2 cellular contexts compared by ENCODE assay signal in the genomic region with DNA sequence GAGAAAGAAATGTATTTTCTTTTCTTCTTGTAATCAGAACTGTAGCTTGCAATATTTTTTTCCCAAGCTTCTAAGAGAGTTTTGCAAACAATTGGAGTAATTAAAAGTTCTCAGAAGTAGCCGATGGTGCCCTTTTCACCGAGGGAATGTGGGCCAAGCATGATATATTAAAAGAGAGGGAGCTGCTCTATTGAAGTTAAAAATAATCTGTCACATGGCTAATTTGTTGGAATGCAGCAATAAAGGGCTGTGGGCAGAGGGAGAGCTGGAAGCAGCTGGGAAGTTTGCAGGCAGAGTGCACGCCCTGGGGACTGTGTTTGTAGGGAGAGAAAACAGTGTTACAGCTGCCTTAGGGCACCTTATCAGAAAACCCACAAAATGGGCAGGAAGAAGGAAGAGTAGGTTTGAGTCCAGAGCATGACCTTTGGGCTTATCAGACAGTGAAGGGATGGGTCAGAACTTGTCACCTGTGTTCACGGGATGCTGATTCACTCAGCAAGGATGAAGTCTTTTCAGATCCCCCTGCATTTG.
TF ChIP-seq lines count a peak whose summit lies in the region.

No MANE protein-coding gene starts in this region.

TF ChIP-seq in Ishikawa, 13 proteins besides CTCF, POLR2A, EP300 and RAD21:
- peak; percentile 37; the same call in 1 of the 2 replicates for TF ChIP-seq TEAD4 (IDR thresholded peaks at IDR 0.05)
- TF ChIP-seq, protein P1, sequence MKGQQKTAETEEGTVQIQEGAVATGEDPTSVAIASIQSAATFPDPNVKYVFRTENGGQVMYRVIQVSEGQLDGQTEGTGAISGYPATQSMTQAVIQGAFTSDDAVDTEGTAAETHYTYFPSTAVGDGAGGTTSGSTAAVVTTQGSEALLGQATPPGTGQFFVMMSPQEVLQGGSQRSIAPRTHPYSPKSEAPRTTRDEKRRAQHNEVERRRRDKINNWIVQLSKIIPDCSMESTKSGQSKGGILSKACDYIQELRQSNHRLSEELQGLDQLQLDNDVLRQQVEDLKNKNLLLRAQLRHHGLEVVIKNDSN (IDR thresholded peaks at IDR 0.05), result peak; percentile 49; the same call in 1 of the 2 replicates
- no peak for TF ChIP-seq EGR1 (IDR thresholded peaks at IDR 0.05)
- no peak for TF ChIP-seq NFIC (IDR thresholded peaks at IDR 0.05)
- TF ChIP-seq YY1 (IDR thresholded peaks at IDR 0.05; ENCODE audit: low read depth), result no peak
- TF ChIP-seq, protein P2, sequence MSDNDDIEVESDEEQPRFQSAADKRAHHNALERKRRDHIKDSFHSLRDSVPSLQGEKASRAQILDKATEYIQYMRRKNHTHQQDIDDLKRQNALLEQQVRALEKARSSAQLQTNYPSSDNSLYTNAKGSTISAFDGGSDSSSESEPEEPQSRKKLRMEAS (IDR thresholded peaks at IDR 0.05), result peak; percentile 57; the same call in 1 of the 2 replicates

TF ChIP-seq in HepG2, 621 proteins besides CTCF, POLR2A, EP300 and RAD21 (continues in another document):
- TF ChIP-seq MIER3 (CRISPR knock-in tag; IDR thresholded peaks at IDR 0.05; ENCODE audit: borderline replicate concordance), result no peak
- TF ChIP-seq ESRRA (CRISPR knock-in tag; IDR thresholded peaks at IDR 0.05; ENCODE audit: low read depth), result peak; percentile 80; the same call in 1 of the 2 replicates
- TF ChIP-seq XBP1 (CRISPR knock-in tag; IDR thresholded peaks at IDR 0.05), result no peak
- TF ChIP-seq MXI1 (IDR thresholded peaks at IDR 0.05; ENCODE audit: borderline replicate concordance, low read depth, low read length), result peak; percentile 36; the same call in 1 of the 3 replicates
- TF ChIP-seq ZIK1 (CRISPR knock-in tag; IDR thresholded peaks at IDR 0.05; ENCODE audit: borderline replicate concordance, low read depth), result no peak
- TF ChIP-seq KAT8 (CRISPR knock-in tag; IDR thresholded peaks at IDR 0.05), result peak; percentile 69
- TF ChIP-seq KDM5B (CRISPR knock-in tag; IDR thresholded peaks at IDR 0.05; ENCODE audit: borderline replicate concordance), result no peak
- no peak for TF ChIP-seq MAFF (IDR thresholded peaks at IDR 0.05; ENCODE audit: low read depth, low read length)
- TF ChIP-seq, protein P3, sequence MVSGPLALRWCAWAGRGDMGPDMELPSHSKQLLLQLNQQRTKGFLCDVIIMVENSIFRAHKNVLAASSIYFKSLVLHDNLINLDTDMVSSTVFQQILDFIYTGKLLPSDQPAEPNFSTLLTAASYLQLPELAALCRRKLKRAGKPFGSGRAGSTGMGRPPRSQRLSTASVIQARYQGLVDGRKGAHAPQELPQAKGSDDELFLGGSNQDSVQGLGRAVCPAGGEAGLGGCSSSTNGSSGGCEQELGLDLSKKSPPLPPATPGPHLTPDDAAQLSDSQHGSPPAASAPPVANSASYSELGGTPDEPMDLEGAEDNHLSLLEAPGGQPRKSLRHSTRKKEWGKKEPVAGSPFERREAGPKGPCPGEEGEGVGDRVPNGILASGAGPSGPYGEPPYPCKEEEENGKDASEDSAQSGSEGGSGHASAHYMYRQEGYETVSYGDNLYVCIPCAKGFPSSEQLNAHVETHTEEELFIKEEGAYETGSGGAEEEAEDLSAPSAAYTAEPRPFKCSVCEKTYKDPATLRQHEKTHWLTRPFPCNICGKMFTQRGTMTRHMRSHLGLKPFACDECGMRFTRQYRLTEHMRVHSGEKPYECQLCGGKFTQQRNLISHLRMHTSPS (CRISPR knock-in tag; IDR thresholded peaks at IDR 0.05; ENCODE audit: low read depth), result peak; percentile 79
- TF ChIP-seq ZNF841 (CRISPR knock-in tag; IDR thresholded peaks at IDR 0.05; ENCODE audit: borderline replicate concordance), result no peak
- peak; percentile 59; the same call in 1 of the 2 replicates for TF ChIP-seq NR2C2 (CRISPR knock-in tag; IDR thresholded peaks at IDR 0.05; ENCODE audit: borderline replicate concordance)
- TF ChIP-seq, protein P4, sequence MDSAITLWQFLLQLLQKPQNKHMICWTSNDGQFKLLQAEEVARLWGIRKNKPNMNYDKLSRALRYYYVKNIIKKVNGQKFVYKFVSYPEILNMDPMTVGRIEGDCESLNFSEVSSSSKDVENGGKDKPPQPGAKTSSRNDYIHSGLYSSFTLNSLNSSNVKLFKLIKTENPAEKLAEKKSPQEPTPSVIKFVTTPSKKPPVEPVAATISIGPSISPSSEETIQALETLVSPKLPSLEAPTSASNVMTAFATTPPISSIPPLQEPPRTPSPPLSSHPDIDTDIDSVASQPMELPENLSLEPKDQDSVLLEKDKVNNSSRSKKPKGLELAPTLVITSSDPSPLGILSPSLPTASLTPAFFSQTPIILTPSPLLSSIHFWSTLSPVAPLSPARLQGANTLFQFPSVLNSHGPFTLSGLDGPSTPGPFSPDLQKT (CRISPR knock-in tag; IDR thresholded peaks at IDR 0.05; ENCODE audit: borderline replicate concordance), result no peak
- TF ChIP-seq, protein P5, sequence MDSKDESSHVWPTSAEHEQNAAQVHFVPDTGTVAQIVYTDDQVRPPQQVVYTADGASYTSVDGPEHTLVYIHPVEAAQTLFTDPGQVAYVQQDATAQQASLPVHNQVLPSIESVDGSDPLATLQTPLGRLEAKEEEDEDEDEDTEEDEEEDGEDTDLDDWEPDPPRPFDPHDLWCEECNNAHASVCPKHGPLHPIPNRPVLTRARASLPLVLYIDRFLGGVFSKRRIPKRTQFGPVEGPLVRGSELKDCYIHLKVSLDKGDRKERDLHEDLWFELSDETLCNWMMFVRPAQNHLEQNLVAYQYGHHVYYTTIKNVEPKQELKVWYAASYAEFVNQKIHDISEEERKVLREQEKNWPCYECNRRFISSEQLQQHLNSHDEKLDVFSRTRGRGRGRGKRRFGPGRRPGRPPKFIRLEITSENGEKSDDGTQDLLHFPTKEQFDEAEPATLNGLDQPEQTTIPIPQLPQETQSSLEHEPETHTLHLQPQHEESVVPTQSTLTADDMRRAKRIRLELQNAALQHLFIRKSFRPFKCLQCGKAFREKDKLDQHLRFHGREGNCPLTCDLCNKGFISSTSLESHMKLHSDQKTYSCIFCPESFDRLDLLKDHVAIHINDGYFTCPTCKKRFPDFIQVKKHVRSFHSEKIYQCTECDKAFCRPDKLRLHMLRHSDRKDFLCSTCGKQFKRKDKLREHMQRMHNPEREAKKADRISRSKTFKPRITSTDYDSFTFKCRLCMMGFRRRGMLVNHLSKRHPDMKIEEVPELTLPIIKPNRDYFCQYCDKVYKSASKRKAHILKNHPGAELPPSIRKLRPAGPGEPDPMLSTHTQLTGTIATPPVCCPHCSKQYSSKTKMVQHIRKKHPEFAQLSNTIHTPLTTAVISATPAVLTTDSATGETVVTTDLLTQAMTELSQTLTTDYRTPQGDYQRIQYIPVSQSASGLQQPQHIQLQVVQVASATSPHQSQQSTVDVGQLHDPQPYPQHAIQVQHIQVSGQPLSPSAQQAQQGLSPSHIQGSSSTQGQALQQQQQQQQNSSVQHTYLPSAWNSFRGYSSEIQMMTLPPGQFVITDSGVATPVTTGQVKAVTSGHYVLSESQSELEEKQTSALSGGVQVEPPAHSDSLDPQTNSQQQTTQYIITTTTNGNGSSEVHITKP (CRISPR knock-in tag; IDR thresholded peaks at IDR 0.05; ENCODE audit: low read depth), result peak; percentile 31; the same call in 1 of the 2 replicates
- no peak for TF ChIP-seq BHLHE40 (IDR thresholded peaks at IDR 0.05; ENCODE audit: low read length)
- peak; percentile 66; the same call in 1 of the 2 replicates for TF ChIP-seq DPF2 (CRISPR knock-in tag; IDR thresholded peaks at IDR 0.05; ENCODE audit: borderline replicate concordance, low read depth)
- peak; percentile 78 for TF ChIP-seq FOXO1 (CRISPR knock-in tag; IDR thresholded peaks at IDR 0.05)
- no peak; the same call in 1 of the 2 replicates for TF ChIP-seq BORCS8-MEF2B (CRISPR knock-in tag; IDR thresholded peaks at IDR 0.05)
- no peak for TF ChIP-seq ZNF891 (CRISPR knock-in tag; IDR thresholded peaks at IDR 0.05)
- TF ChIP-seq HNF4A (CRISPR knock-in tag; IDR thresholded peaks at IDR 0.05), result peak; percentile 95
- TF ChIP-seq, protein P6, sequence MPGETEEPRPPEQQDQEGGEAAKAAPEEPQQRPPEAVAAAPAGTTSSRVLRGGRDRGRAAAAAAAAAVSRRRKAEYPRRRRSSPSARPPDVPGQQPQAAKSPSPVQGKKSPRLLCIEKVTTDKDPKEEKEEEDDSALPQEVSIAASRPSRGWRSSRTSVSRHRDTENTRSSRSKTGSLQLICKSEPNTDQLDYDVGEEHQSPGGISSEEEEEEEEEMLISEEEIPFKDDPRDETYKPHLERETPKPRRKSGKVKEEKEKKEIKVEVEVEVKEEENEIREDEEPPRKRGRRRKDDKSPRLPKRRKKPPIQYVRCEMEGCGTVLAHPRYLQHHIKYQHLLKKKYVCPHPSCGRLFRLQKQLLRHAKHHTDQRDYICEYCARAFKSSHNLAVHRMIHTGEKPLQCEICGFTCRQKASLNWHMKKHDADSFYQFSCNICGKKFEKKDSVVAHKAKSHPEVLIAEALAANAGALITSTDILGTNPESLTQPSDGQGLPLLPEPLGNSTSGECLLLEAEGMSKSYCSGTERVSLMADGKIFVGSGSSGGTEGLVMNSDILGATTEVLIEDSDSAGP (CRISPR knock-in tag; IDR thresholded peaks at IDR 0.05; ENCODE audit: borderline replicate concordance), result peak; percentile 33; the same call in 1 of the 2 replicates
- TF ChIP-seq RXRA (CRISPR knock-in tag; IDR thresholded peaks at IDR 0.05), result peak; percentile 63; the same call in 1 of the 2 replicates
- TF ChIP-seq POLR2AphosphoS5 (IDR thresholded peaks at IDR 0.05; ENCODE audit: low read depth, low read length), result peak; percentile 62; the same call in 1 of the 2 replicates
- TF ChIP-seq, protein P7, sequence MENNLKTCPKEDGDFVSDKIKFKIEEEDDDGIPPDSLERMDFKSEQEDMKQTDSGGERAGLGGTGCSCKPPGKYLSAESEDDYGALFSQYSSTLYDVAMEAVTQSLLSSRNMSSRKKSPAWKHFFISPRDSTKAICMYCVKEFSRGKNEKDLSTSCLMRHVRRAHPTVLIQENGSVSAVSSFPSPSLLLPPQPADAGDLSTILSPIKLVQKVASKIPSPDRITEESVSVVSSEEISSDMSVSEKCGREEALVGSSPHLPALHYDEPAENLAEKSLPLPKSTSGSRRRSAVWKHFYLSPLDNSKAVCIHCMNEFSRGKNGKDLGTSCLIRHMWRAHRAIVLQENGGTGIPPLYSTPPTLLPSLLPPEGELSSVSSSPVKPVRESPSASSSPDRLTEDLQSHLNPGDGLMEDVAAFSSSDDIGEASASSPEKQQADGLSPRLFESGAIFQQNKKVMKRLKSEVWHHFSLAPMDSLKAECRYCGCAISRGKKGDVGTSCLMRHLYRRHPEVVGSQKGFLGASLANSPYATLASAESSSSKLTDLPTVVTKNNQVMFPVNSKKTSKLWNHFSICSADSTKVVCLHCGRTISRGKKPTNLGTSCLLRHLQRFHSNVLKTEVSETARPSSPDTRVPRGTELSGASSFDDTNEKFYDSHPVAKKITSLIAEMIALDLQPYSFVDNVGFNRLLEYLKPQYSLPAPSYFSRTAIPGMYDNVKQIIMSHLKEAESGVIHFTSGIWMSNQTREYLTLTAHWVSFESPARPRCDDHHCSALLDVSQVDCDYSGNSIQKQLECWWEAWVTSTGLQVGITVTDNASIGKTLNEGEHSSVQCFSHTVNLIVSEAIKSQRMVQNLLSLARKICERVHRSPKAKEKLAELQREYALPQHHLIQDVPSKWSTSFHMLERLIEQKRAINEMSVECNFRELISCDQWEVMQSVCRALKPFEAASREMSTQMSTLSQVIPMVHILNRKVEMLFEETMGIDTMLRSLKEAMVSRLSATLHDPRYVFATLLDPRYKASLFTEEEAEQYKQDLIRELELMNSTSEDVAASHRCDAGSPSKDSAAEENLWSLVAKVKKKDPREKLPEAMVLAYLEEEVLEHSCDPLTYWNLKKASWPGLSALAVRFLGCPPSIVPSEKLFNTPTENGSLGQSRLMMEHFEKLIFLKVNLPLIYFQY (CRISPR knock-in tag; IDR thresholded peaks at IDR 0.05; ENCODE audit: borderline replicate concordance), result peak; percentile 96
- TF ChIP-seq SMC3 (IDR thresholded peaks at IDR 0.05; ENCODE audit: low read length), result 0 out of 2 replicates have a peak, but pooled peaks have one; percentile 2
- TF ChIP-seq ASH2L (IDR thresholded peaks at IDR 0.05; ENCODE audit: insufficient read length, low read depth, low read length), result peak; percentile 80
- TF ChIP-seq ZSCAN31 (CRISPR knock-in tag; IDR thresholded peaks at IDR 0.05; ENCODE audit: low read depth), result no peak
- TF ChIP-seq TBX2 (CRISPR knock-in tag; IDR thresholded peaks at IDR 0.05; ENCODE audit: borderline replicate concordance), result peak; percentile 94
- 0 out of 2 replicates have a peak, but pooled peaks have one; percentile 49 for TF ChIP-seq ZNF543 (CRISPR knock-in tag; IDR thresholded peaks at IDR 0.05)
- TF ChIP-seq KLF12 (CRISPR knock-in tag; IDR thresholded peaks at IDR 0.05; ENCODE audit: borderline replicate concordance), result no peak; the same call in 1 of the 2 replicates
- TF ChIP-seq CEBPG (CRISPR knock-in tag; IDR thresholded peaks at IDR 0.05), result peak; percentile 71
- peak; percentile 79 for TF ChIP-seq MEF2D (CRISPR knock-in tag; IDR thresholded peaks at IDR 0.05)
- TF ChIP-seq CBFB (CRISPR knock-in tag; IDR thresholded peaks at IDR 0.05), result peak; percentile 46; the same call in 1 of the 2 replicates
- TF ChIP-seq, protein P8, sequence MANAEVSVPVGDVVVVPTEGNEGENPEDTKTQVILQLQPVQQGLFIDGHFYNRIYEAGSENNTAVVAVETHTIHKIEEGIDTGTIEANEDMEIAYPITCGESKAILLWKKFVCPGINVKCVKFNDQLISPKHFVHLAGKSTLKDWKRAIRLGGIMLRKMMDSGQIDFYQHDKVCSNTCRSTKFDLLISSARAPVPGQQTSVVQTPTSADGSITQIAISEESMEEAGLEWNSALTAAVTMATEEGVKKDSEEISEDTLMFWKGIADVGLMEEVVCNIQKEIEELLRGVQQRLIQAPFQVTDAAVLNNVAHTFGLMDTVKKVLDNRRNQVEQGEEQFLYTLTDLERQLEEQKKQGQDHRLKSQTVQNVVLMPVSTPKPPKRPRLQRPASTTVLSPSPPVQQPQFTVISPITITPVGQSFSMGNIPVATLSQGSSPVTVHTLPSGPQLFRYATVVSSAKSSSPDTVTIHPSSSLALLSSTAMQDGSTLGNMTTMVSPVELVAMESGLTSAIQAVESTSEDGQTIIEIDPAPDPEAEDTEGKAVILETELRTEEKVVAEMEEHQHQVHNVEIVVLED (CRISPR knock-in tag; IDR thresholded peaks at IDR 0.05; ENCODE audit: borderline replicate concordance), result 0 out of 2 replicates have a peak, but pooled peaks have one; percentile 26
- peak; percentile 55 for TF ChIP-seq PHF5A (CRISPR knock-in tag; IDR thresholded peaks at IDR 0.05; ENCODE audit: low read depth, unreplicated experiment)
- peak; percentile 25; the same call in 1 of the 2 replicates for TF ChIP-seq KAT7 (CRISPR knock-in tag; IDR thresholded peaks at IDR 0.05; ENCODE audit: borderline replicate concordance)
- peak; percentile 74 for TF ChIP-seq NFIC (IDR thresholded peaks at IDR 0.05; ENCODE audit: low read length)
